Comparison of ENCODE assay signal across 1 cellular context in genomic region chr3:137866933-137867332, GRCh38.
TF ChIP-seq lines count a peak whose summit lies in the region.

No MANE protein-coding gene starts in this region.

TF ChIP-seq in WTC11, 78 proteins besides CTCF, POLR2A, EP300 and RAD21 (continued from another document):
- TF ChIP-seq, protein P1, sequence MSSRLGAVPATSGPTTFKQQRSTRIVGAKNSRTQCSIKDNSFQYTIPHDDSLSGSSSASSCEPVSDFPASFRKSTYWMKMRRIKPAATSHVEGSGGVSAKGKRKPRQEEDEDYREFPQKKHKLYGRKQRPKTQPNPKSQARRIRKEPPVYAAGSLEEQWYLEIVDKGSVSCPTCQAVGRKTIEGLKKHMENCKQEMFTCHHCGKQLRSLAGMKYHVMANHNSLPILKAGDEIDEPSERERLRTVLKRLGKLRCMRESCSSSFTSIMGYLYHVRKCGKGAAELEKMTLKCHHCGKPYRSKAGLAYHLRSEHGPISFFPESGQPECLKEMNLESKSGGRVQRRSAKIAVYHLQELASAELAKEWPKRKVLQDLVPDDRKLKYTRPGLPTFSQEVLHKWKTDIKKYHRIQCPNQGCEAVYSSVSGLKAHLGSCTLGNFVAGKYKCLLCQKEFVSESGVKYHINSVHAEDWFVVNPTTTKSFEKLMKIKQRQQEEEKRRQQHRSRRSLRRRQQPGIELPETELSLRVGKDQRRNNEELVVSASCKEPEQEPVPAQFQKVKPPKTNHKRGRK (CRISPR knock-in tag; IDR thresholded peaks at IDR 0.05; ENCODE audit: borderline replicate concordance) = no peak
TF ChIP-seq in WTC11: peak in this region for 0.
